In genomic region chr3:23671901-23672589, GRCh38 we compare ENCODE assay signal across 10 cellular contexts.
DNase-seq lines count a peak whose midpoint lies in the region; ATAC-seq, FAIRE-seq and TF ChIP-seq lines count a peak whose summit lies in the region.
"Had no signal": no experiment of that assay in that cellular context is flagged by ENCODE, and none has a peak within 500 bp of the region (broad histone marks: within the 10 kb centered on the region; RNA-seq: fewer than 3 reads in every experiment).

No MANE protein-coding gene starts in this region.

- no peaks in the 10 kb centered on the region for H3K9me3 ChIP-seq in GM12878 (replicated peaks; ENCODE audit: control insufficient read depth, insufficient read depth, low read length)

- H3K4me1 ChIP-seq in GM23338 (ENCODE audit: insufficient read depth) (peaks cover 8% of the 10 kb centered on the region; the same call in 1 of the 2 replicates), GM12878 (ENCODE audit: control insufficient read depth, insufficient read depth, low read length) (peaks cover 16% of the 10 kb centered on the region)

- peak overlapping the region; percentile 58; the same call in 2 of the 3 replicates for H3K4me3 Mint-ChIP-seq in GM23338

- H3K9ac ChIP-seq in GM12878 (ENCODE audit: control insufficient read depth, insufficient read depth, low read length), result no peak overlapping the region

- intact Hi-C loops in GM12878 (cut with micrococcal nuclease; ENCODE audit: unreplicated experiment), result no loop called here

- TF ChIP-seq EP300 in GM12878 (IDR thresholded peaks at IDR 0.05; ENCODE audit: borderline replicate concordance in 1 of 2, control insufficient read depth in 1 of 2, low read depth in 2 of 2, low read length in 2 of 2), result no peak

- ATAC-seq in GM23338 (peak; percentile 90), GM12878 (no peak), GM21529 (IDR thresholded peaks at IDR 0.05; ENCODE audit: unreplicated experiment) (no peak)

- H3K4me2 ChIP-seq in GM23338, result peak overlapping the region; percentile 60; the same call in 1 of the 2 replicates
- no peak overlapping the region; the same call in 1 of the 2 replicates for H3K4me2 ChIP-seq in GM12878 (ENCODE audit: control insufficient read depth, insufficient read depth)

- H2AFZ ChIP-seq in GM23338 (peak overlapping the region; percentile 93), GM12878 (ENCODE audit: control insufficient read depth, low read depth, low read length) (peak overlapping the region; percentile 33)

- FAIRE-seq in GM12878 (lab: Jason Lieb, UNC), result no peak

- no peaks in the 10 kb centered on the region for H3K9me3 Mint-ChIP-seq in GM23338

- CTCF ChIA-PET in GM12878 (lab: Yijun Ruan, JAX), result no interaction called here

- H3K27me3 ChIP-seq in GM23338 (ENCODE audit: insufficient read depth) (peaks cover 13% of the 10 kb centered on the region), GM12878 (replicated peaks in 1 of 2; ENCODE audit: control insufficient read depth in 2 of 2, insufficient read depth in 2 of 2, low read length in 1 of 2) (no peaks in the 10 kb centered on the region)

- no peak for TF ChIP-seq RAD21 in GM12878 (IDR thresholded peaks at IDR 0.05; ENCODE audit: insufficient read depth, low read depth, low read length)

- RAD21 ChIA-PET in GM12878 (lab: Charles Lee; ENCODE audit: unreplicated experiment), result no interaction called here

- H3K36me3 Mint-ChIP-seq in GM23338 (ENCODE audit: low read depth), result no peaks in the 10 kb centered on the region

- TF ChIP-seq CTCF in GM23338 (conservative IDR thresholded peaks at IDR 0.05; ENCODE audit: low read depth in 2 of 2), result 0 out of 4 replicates have a peak, but pooled peaks of 1 of the 2 experiments have one; percentile 3
- no peak for TF ChIP-seq CTCF in GM12878 (IDR thresholded peaks at IDR 0.05 in 2 of 3, conservative IDR thresholded peaks at IDR 0.05 in 1 of 3; ENCODE audit: control insufficient read depth in 2 of 3, extremely low read depth in 1 of 3, insufficient read depth in 1 of 3, low read depth in 3 of 3, low read length in 3 of 3)

- SMC1A ChIA-PET in GM12878 (lab: Charles Lee; ENCODE audit: uncharacterized antibody, unreplicated experiment), result no interaction called here

- peaks cover 5% of the 10 kb centered on the region for H3K27me3 Mint-ChIP-seq in GM23338 (ENCODE audit: insufficient read depth, low read depth, poor library complexity)

- H3K9me2 ChIP-seq in GM23338 (ENCODE audit: insufficient read depth), result peaks cover 4% of the 10 kb centered on the region; the same call in 1 of the 2 replicates

- no peak for TF ChIP-seq POLR2A in GM12878 (IDR thresholded peaks at IDR 0.05; ENCODE audit: low read depth, low read length)

- H4K20me1 ChIP-seq in GM23338 (replicated peaks; ENCODE audit: insufficient read depth) (no peaks in the 10 kb centered on the region), GM12878 (ENCODE audit: control insufficient read depth, insufficient read depth) (no peaks in the 10 kb centered on the region)

- WGBS in GM12878 (ENCODE audit: insufficient coverage, insufficient replicate concordance, low lambda C conversion rate, missing lambda C conversion rate), result 36% methylated on average over 36 of the region's 36 CpGs

- in situ Hi-C loops in GM12878 (cut with MboI), result no loop called here

- H3K27ac ChIP-seq in GM23338 (ENCODE audit: low read depth) (no peak overlapping the region), GM12878 (ENCODE audit: control insufficient read depth, insufficient read depth) (no peak overlapping the region), skin epidermis (no peak overlapping the region)

- POLR2A ChIA-PET in GM12878 (lab: Charles Lee), result no interaction called here

- peaks cover 16% of the 10 kb centered on the region for H3K4me1 Mint-ChIP-seq in GM23338

- BruUV-seq in GM12878 (replicated peaks; lab: Mats Ljungman, UMichigan), result no TSS peak

- H3K4me3 ChIP-seq in GM23338 (peak overlapping the region; percentile 38; the same call in 1 of the 2 replicates), GM12878 (no peak overlapping the region), skin epidermis (peak overlapping the region in 4 of 7 experiments; percentile 7 to 33 (median 16))

- H3K36me3 ChIP-seq in GM23338 (ENCODE audit: insufficient read depth), result no peaks in the 10 kb centered on the region
- no peaks in the 10 kb centered on the region for H3K36me3 ChIP-seq in GM12878 (ENCODE audit: control insufficient read depth in 2 of 2, insufficient read depth in 2 of 2, low read length in 1 of 2)

- DNase-seq in GM23338 (ENCODE audit: low spot score), result peak; percentile 53
- no peak for DNase-seq in GM12878 (ENCODE audit: low read depth, low spot score)
- peak; percentile 52 for DNase-seq in iris pigment epithelial cell (ENCODE audit: low read depth)
- no peak for DNase-seq in NCI-H1417 (lab: John Stamatoyannopoulos, UW)
- DNase-seq in DMS53 treated with DMSO at 0.1 percent for 48 hours (lab: John Stamatoyannopoulos, UW; ENCODE audit: unreplicated experiment), result no peak
- DNase-seq in DMS153 treated with DMSO at 0.1 percent for 48 hours (lab: John Stamatoyannopoulos, UW; ENCODE audit: unreplicated experiment), result no peak
- DNase-seq: NCI-H1092 treated with DMSO at 0.1 percent for 48 hours, SIG-M5 had no signal

- no peaks in the 10 kb centered on the region for H3K79me2 ChIP-seq in GM23338 (replicated peaks; ENCODE audit: insufficient read depth)
- no peaks in the 10 kb centered on the region for H3K79me2 ChIP-seq in GM12878 (ENCODE audit: control insufficient read depth, insufficient read depth, low read length)

- H3F3A ChIP-seq in GM23338 (replicated peaks; ENCODE audit: low read depth), result 0 out of 2 replicates have a peak, but pooled peaks cover 2% of the 10 kb centered on the region

- H3K27ac Mint-ChIP-seq in GM23338, result no peak overlapping the region

TF ChIP-seq in GM23338, 12 proteins besides CTCF, POLR2A, EP300 and RAD21 (continues in another document):
- TF ChIP-seq ZNF114 (CRISPR knock-in tag; IDR thresholded peaks at IDR 0.05) (no peak), REST (IDR thresholded peaks at IDR 0.05; ENCODE audit: unreplicated experiment) (no peak), JUNB (IDR thresholded peaks at IDR 0.05; ENCODE audit: unreplicated experiment) (no peak), ZNF331 (CRISPR knock-in tag; IDR thresholded peaks at IDR 0.05; ENCODE audit: low read depth) (no peak), CREB1 (CRISPR knock-in tag; IDR thresholded peaks at IDR 0.05; ENCODE audit: low read depth) (no peak), POLR2AphosphoS5 (IDR thresholded peaks at IDR 0.05; ENCODE audit: low read depth) (no peak)

TF ChIP-seq in GM12878, 131 proteins besides CTCF, POLR2A, EP300 and RAD21 (continues in another document):
- TF ChIP-seq NFXL1 (IDR thresholded peaks at IDR 0.05; ENCODE audit: borderline replicate concordance), result no peak
- TF ChIP-seq ZBTB11 (CRISPR knock-in tag; IDR thresholded peaks at IDR 0.05), result no peak
- no peak for TF ChIP-seq MTA2 (IDR thresholded peaks at IDR 0.05; ENCODE audit: low read depth)
- TF ChIP-seq MEF2A (IDR thresholded peaks at IDR 0.05; ENCODE audit: insufficient read depth, low read depth, low read length), result no peak
- no peak for TF ChIP-seq SKIL (IDR thresholded peaks at IDR 0.05; ENCODE audit: low read depth, poor library complexity, severe bottlenecking)
- no peak for TF ChIP-seq TCF12 (IDR thresholded peaks at IDR 0.05; ENCODE audit: low read depth, low read length)
- TF ChIP-seq SMC3 (IDR thresholded peaks at IDR 0.05; ENCODE audit: borderline replicate concordance, low read length), result no peak
- no peak for TF ChIP-seq KLF5 (IDR thresholded peaks at IDR 0.05; ENCODE audit: partially characterized antibody)
- no peak for TF ChIP-seq NR2C1 (IDR thresholded peaks at IDR 0.05)
- no peak for TF ChIP-seq ZNF622 (IDR thresholded peaks at IDR 0.05)
- TF ChIP-seq SPI1 (IDR thresholded peaks at IDR 0.05; ENCODE audit: borderline replicate concordance, insufficient read depth, low read depth, low read length), result no peak
- TF ChIP-seq BACH1 (IDR thresholded peaks at IDR 0.05; ENCODE audit: borderline replicate concordance), result no peak

Comparison
In these comparisons a context has a peak if more than half of its experiments do, and no peak if none do; other contexts are left out.
1. DNase-seq: peak in GM23338 (single experiment) and iris pigment epithelial cell (single experiment); none in GM12878 (single experiment), NCI-H1417 (0 of 3), DMS53 treated with DMSO at 0.1 percent for 48 hours (single experiment) and DMS153 treated with DMSO at 0.1 percent for 48 hours (single experiment).